6 cellular contexts compared by ENCODE assay signal in genomic region chr4:118723369-118723768, GRCh38.
"Had no signal": no experiment of that assay in that cellular context is flagged by ENCODE, and none has a peak within 500 bp of the region (broad histone marks: within the 10 kb centered on the region; RNA-seq: fewer than 3 reads in every experiment).

No MANE protein-coding gene starts in this region.

- DNase-seq: GOT3, H7, HCEC 1CT, IMR-90 had no signal

- H3K4me3 ChIP-seq: K562 had no signal

- FAIRE-seq: HTR-8/SVneo, K562 had no signal
